ENCODE assay signal across 10 cellular contexts in genomic region chr13:93248627-93249047, GRCh38. TPM values are rescaled to one million over a fixed set of nuclear protein-coding genes. Genes with fewer than 3 reads are reported as not detected.
DNase-seq lines count a peak whose midpoint lies in the region; ATAC-seq and TF ChIP-seq lines count a peak whose summit lies in the region.
"Had no signal": no experiment of that assay in that cellular context is flagged by ENCODE, and none has a peak within 500 bp of the region (broad histone marks: within the 10 kb centered on the region; RNA-seq: fewer than 3 reads in every experiment).

No MANE protein-coding gene starts in this region.

- intact Hi-C loops in A673 (cut with micrococcal nuclease; ENCODE audit: unreplicated experiment), result loop anchor here (5.0 to 10.0 kb wide), 4 partner anchors 119 to 1114 kb away; no protein-coding TSS in a partner anchor

- no peak overlapping the region for H3K9ac ChIP-seq in HUES6 (ENCODE audit: low read length)

- H3K27ac ChIP-seq in A673 (ENCODE audit: low read depth, low read length, poor library complexity, severe bottlenecking), result peak overlapping the region; percentile 77
- H3K27ac ChIP-seq in HUES6 (ENCODE audit: low read depth, low read length), result 0 out of 2 replicates have a peak overlapping the region, but pooled peaks have one; percentile 37

- CTCF ChIA-PET in A673 (lab: Charles Lee), result interaction anchor here (0.5 to 1.3 kb wide), 5 partner anchors 20 to 204 kb away, joined by 3 to 10 read pairs (median 4); partner anchors contain the start of gene GPC6

- ATAC-seq in GM21515 (IDR thresholded peaks at IDR 0.05; ENCODE audit: unreplicated experiment), result no peak
- no peak for ATAC-seq in GM21423 (IDR thresholded peaks at IDR 0.05; ENCODE audit: unreplicated experiment)

- peak; percentile 81 for TF ChIP-seq CTCF in A673 (conservative IDR thresholded peaks at IDR 0.05; ENCODE audit: low read depth, low read length)

- H3K36me3 ChIP-seq in A673 (ENCODE audit: insufficient read depth, low read length, poor library complexity, severe bottlenecking) (peaks cover 6% of the 10 kb centered on the region), HUES6 (ENCODE audit: control insufficient read depth, insufficient read depth, low read length) (no peaks in the 10 kb centered on the region)

- H3K9me3 ChIP-seq in A673 (ENCODE audit: low read depth, low read length, poor library complexity, severe bottlenecking) (no peaks in the 10 kb centered on the region), HUES6 (ENCODE audit: control insufficient read depth, insufficient read depth, low read depth, low read length) (no peaks in the 10 kb centered on the region)

- DNase-seq in A673 (ENCODE audit: low spot score) (peak; percentile 92), SHP77 (lab: John Stamatoyannopoulos, UW) (peak; percentile 61 to 86), iris pigment epithelial cell (ENCODE audit: low read depth) (peak; percentile 63), CD1c-positive myeloid dendritic cell (ENCODE audit: extremely low spot score) (no peak), T-helper 9 cell (no peak)
- DNase-seq: DND-41 had no signal

- BruUV-seq in A673 (replicated peaks; lab: Mats Ljungman, UMichigan), result no TSS peak

- peaks cover 67% of the 10 kb centered on the region for H3K4me1 ChIP-seq in A673 (ENCODE audit: insufficient read depth, low read length, poor library complexity, severe bottlenecking)
- H3K4me1 ChIP-seq in HUES6 (ENCODE audit: control insufficient read depth, insufficient read depth, low read length), result peaks cover 45% of the 10 kb centered on the region

- POLR2A ChIA-PET in A673 (lab: Charles Lee; ENCODE audit: low non-redundant PET), result interaction anchor here (0.6 to 1.0 kb wide), 2 partner anchors 22 to 817 kb away, joined by 3 read pairs; partner anchors contain the start of gene GPC6

- H3K4me3 ChIP-seq in A673 (ENCODE audit: low read depth, low read length, poor library complexity, severe bottlenecking) (no peak overlapping the region), HUES6 (ENCODE audit: low read depth, low read length) (no peak overlapping the region)

- H3K27me3 ChIP-seq in A673 (replicated peaks; ENCODE audit: insufficient read depth, low read depth, low read length, poor library complexity), result no peaks in the 10 kb centered on the region
- no peaks in the 10 kb centered on the region for H3K27me3 ChIP-seq in HUES6 (ENCODE audit: control insufficient read depth, insufficient read depth, low read length)

RNA-seq across cellular contexts. Expression of gene GPC6, which starts 22.0 kb away (rescaled TPM):
- 23.3 and 23.4 TPM in 2 replicates for total RNA-seq in A673 (2021)
- total RNA-seq: activated CD8-positive, alpha-beta memory T cell treated with anti-CD3 and anti-CD28 coated beads for 36 hours had no signal

Comparison
In these comparisons a context has a peak if more than half of its experiments do, and no peak if none do; other contexts are left out.
1. DNase-seq: peak in A673 (single experiment), SHP77 (2 of 2) and iris pigment epithelial cell (single experiment); none in CD1c-positive myeloid dendritic cell (single experiment) and T-helper 9 cell (single experiment).